8 cellular contexts compared by ENCODE assay signal in the genomic region with DNA sequence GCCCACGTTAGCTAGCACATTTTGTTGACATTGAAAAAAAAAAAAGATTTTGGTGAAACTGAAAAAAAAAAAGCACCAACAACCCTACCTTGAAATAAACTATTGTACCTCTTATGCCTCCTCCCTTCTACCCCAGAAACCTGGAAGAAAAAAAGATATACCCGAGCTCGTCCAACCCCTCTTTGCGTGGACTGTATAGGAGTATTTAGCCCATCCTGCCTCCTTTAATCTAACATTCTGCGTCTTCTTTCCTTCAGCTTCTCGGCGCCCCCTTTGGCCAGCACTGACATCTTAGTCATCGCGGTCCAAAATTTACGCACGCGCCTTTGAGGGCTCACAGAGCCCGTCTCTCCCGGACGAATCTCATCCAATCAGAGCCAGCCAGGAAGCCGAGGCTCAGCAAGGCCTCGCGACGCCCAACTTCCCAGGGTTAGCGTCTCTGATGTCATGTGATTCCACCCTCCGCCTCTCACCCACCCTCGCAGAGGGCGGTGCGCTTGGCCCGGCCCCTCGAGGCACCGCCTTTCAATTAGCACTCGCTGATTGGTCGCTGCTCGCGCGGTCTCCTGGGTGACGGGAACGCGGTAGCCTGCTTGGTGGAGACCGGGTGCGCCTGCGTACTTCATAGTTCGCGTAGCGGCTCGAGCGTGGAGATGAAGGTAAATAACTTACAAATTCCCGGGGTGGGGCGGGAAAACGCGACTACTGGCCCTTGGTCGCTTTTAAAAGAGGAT. TPM values are rescaled to one million over a fixed set of nuclear protein-coding genes. Genes with fewer than 3 reads are reported as not detected.
DNase-seq lines count a peak whose midpoint lies in the region; TF ChIP-seq lines count a peak whose summit lies in the region.

A gene (plus strand): TSS at position 625 of the 734 bp plus-strand sequence. CDS start 29 bp downstream, at position 654.

- H3K36me3 Mint-ChIP-seq in activated naive CD4-positive, alpha-beta T cell treated with anti-CD3 and anti-CD28 coated beads, Interleukin-2, amount 10 ng/mL, durations not matched to agents 7 days and 5 days: no peaks in the 10 kb centered on the region

- peak; percentile 67 for TF ChIP-seq CTCF in GM06990 (IDR thresholded peaks at IDR 0.05; ENCODE audit: insufficient read depth, low read length, poor library complexity, severe bottlenecking)
- TF ChIP-seq CTCF in HFF-Myc (IDR thresholded peaks at IDR 0.05; ENCODE audit: low read depth, low read length, missing control alignments): peak; percentile 51

- H3K36me3 ChIP-seq in GM06990 (ENCODE audit: control insufficient read depth, insufficient read depth, low read length): no peaks in the 10 kb centered on the region

- no peaks in the 10 kb centered on the region for H3K27me3 ChIP-seq in GM06990 (replicated peaks; ENCODE audit: control insufficient read depth, insufficient read depth, low read length)

- H3K27ac Mint-ChIP-seq in activated naive CD4-positive, alpha-beta T cell treated with anti-CD3 and anti-CD28 coated beads, Interleukin-2, amount 10 ng/mL, durations not matched to agents 7 days and 5 days: peak within 1 kb of the TSS; percentile 65

- CTCF ChIA-PET in activated naive CD4-positive, alpha-beta T cell treated with anti-CD3 and anti-CD28 coated beads, Interleukin-2, amount 10 ng/mL, durations not matched to agents 7 days and 5 days (lab: Charles Lee): interaction anchor here (0.5 to 1.0 kb wide), 10 partner anchors 9 to 543 kb away, joined by 3 to 4 read pairs (median 3); no protein-coding TSS in a partner anchor

- H3K27ac ChIP-seq in temporal lobe (ENCODE audit: low read depth, low read length): peak within 1 kb of the TSS; percentile 63

- DNase-seq in GM06990 (ENCODE audit: extremely low read depth, insufficient read length) (peak; percentile 99), HFF-Myc (ENCODE audit: extremely low read depth, low read depth) (peak; percentile 98), NAMALWA (ENCODE audit: low spot score) (peak; percentile 100), SK-N-DZ (ENCODE audit: low spot score) (peak; percentile 99), globus pallidus (ENCODE audit: low spot score) (peak; percentile 100), nucleus accumbens (lab: John Stamatoyannopoulos, UW) (peak; percentile 88 to 100 (median 99))
- peak; percentile 99 for DNase-seq in activated naive CD4-positive, alpha-beta T cell treated with anti-CD3 and anti-CD28 coated beads, Interleukin-2, amount 10 ng/mL, durations not matched to agents 7 days and 5 days

- peaks cover 12% of the 10 kb centered on the region for H3K4me1 Mint-ChIP-seq in activated naive CD4-positive, alpha-beta T cell treated with anti-CD3 and anti-CD28 coated beads, Interleukin-2, amount 10 ng/mL, durations not matched to agents 7 days and 5 days

- no peak within 1 kb of the TSS for H3K4me3 Mint-ChIP-seq in activated naive CD4-positive, alpha-beta T cell treated with anti-CD3 and anti-CD28 coated beads, Interleukin-2, amount 10 ng/mL, durations not matched to agents 7 days and 5 days

- no peaks in the 10 kb centered on the region for H3K9me3 Mint-ChIP-seq in activated naive CD4-positive, alpha-beta T cell treated with anti-CD3 and anti-CD28 coated beads, Interleukin-2, amount 10 ng/mL, durations not matched to agents 7 days and 5 days

- peak within 1 kb of the TSS; percentile 65 for H3K4me3 ChIP-seq in GM06990 (replicated peaks; ENCODE audit: low read depth, low read length)
- H3K4me3 ChIP-seq in HFF-Myc (replicated peaks; ENCODE audit: low read depth, low read length): peak within 1 kb of the TSS; percentile 68

- H3K27me3 Mint-ChIP-seq in activated naive CD4-positive, alpha-beta T cell treated with anti-CD3 and anti-CD28 coated beads, Interleukin-2, amount 10 ng/mL, durations not matched to agents 7 days and 5 days: no peaks in the 10 kb centered on the region

RNA-seq across cellular contexts. Expression of the gene that starts here (rescaled TPM):
- 17.3 and 28.0 TPM in 2 replicates for polyA plus RNA-seq in SK-N-DZ (2014; cell fraction: cytosol; rRNA removed)
- polyA plus RNA-seq in SK-N-DZ (2014; cell fraction: nucleus; rRNA removed): 157 and 190 TPM in 2 replicates
- 46.7 TPM for total RNA-seq in temporal lobe

Comparison
In these comparisons a context has a peak if more than half of its experiments do, and no peak if none do; other contexts are left out.
1. Peak in every context shown above with its lines: DNase-seq, H3K4me3 ChIP-seq and H3K27ac ChIP-seq.